Comparison of ENCODE assay signal across 19 cellular contexts in genomic region chr1:242670019-242670418, GRCh38.
DNase-seq lines count a peak whose midpoint lies in the region; ATAC-seq and TF ChIP-seq lines count a peak whose summit lies in the region.
"Had no signal": no experiment of that assay in that cellular context is flagged by ENCODE, and none has a peak within 500 bp of the region (broad histone marks: within the 10 kb centered on the region; RNA-seq: fewer than 3 reads in every experiment).

No MANE protein-coding gene starts in this region.

- no peaks in the 10 kb centered on the region for H3K27me3 ChIP-seq in prostate gland (replicated peaks; ENCODE audit: insufficient read depth)
- H3K27me3 ChIP-seq: BLaER1 treated with 17β-estradiol and CSF1 and Interleukin-3, amounts not matched to agents 10 nM and 100 nM had no signal

- ATAC-seq in HG02884 (IDR thresholded peaks at IDR 0.05; ENCODE audit: unreplicated experiment): no peak
- ATAC-seq: GM12878, HCT116 had no signal

- no peaks in the 10 kb centered on the region for H3K27me3 Mint-ChIP-seq in mesothelial cell of epicardium (ENCODE audit: low read depth)
- H3K27me3 Mint-ChIP-seq: B cell; CD8-positive, alpha-beta memory T cell had no signal

- TF ChIP-seq POLR2A in prostate gland (IDR thresholded peaks at IDR 0.05): no peak

- H3K4me1 ChIP-seq in prostate gland (replicated peaks): no peaks in the 10 kb centered on the region
- H3K4me1 ChIP-seq: BLaER1 treated with 17β-estradiol and CSF1 and Interleukin-3, amounts not matched to agents 10 nM and 100 nM had no signal

- DNase-seq in NCI-H69 (lab: John Stamatoyannopoulos, UW) (peak; percentile 23), fibroblast of the aortic adventitia (ENCODE audit: low read depth) (peak; percentile 1), mesothelial cell of epicardium (ENCODE audit: low spot score in 2 of 2, unreplicated experiment in 2 of 2) (no peak), NCI-H1092 treated with DMSO at 0.1 percent for 48 hours (lab: John Stamatoyannopoulos, UW) (no peak), prostate gland (ENCODE audit: low spot score) (no peak)
- DNase-seq: CD8-positive, alpha-beta memory T cell; COR-L47; DMS 273 treated with DMSO at 0.1 percent for 48 hours; DMS53; DND-41; EL; GOT3; H7; HFFc6 had no signal

- no peaks in the 10 kb centered on the region for H3K9me3 ChIP-seq in prostate gland
- H3K9me3 ChIP-seq: BLaER1 treated with 17β-estradiol and CSF1 and Interleukin-3, amounts not matched to agents 10 nM and 100 nM had no signal

- H3K4me3 ChIP-seq in fibroblast of the aortic adventitia (ENCODE audit: low read depth, low read length): no peak overlapping the region
- no peak overlapping the region for H3K4me3 ChIP-seq in prostate gland
- H3K4me3 ChIP-seq: BLaER1 treated with 17β-estradiol and CSF1 and Interleukin-3, amounts not matched to agents 10 nM and 100 nM; GM12878 had no signal

- intact Hi-C loops in prostate gland (cut with DNase I): no loop called here

- peak overlapping the region; percentile 28 for H3K27ac Mint-ChIP-seq in mesothelial cell of epicardium
- H3K27ac Mint-ChIP-seq: B cell; CD8-positive, alpha-beta memory T cell; HFFc6 had no signal

- WGBS in prostate gland: 21% methylated on average over 2 of the region's 2 CpGs

- H3K4me1 Mint-ChIP-seq in mesothelial cell of epicardium: peaks cover 34% of the 10 kb centered on the region
- H3K4me1 Mint-ChIP-seq: B cell; CD8-positive, alpha-beta memory T cell had no signal

- H3K9me3 Mint-ChIP-seq in mesothelial cell of epicardium: peaks cover 4% of the 10 kb centered on the region

- H3K36me3 ChIP-seq in prostate gland: no peaks in the 10 kb centered on the region
- H3K36me3 ChIP-seq: BLaER1 treated with 17β-estradiol and CSF1 and Interleukin-3, amounts not matched to agents 10 nM and 100 nM had no signal

- H3K27ac ChIP-seq in prostate gland: no peak overlapping the region
- H3K27ac ChIP-seq: BLaER1 treated with 17β-estradiol and CSF1 and Interleukin-3, amounts not matched to agents 10 nM and 100 nM had no signal

- no peak overlapping the region for H3K4me3 Mint-ChIP-seq in mesothelial cell of epicardium
- H3K4me3 Mint-ChIP-seq: B cell; CD8-positive, alpha-beta memory T cell; HFFc6 had no signal

- TF ChIP-seq CTCF in fibroblast of the aortic adventitia (IDR thresholded peaks at IDR 0.05; ENCODE audit: insufficient read depth, low read length) (no peak), mesothelial cell of epicardium (IDR thresholded peaks at IDR 0.05; ENCODE audit: unreplicated experiment) (no peak), prostate gland (IDR thresholded peaks at IDR 0.05) (no peak)

- H3K36me3 Mint-ChIP-seq in mesothelial cell of epicardium: no peaks in the 10 kb centered on the region
- H3K36me3 Mint-ChIP-seq: CD8-positive, alpha-beta memory T cell had no signal

Comparison
In these comparisons a context has a peak if more than half of its experiments do, and no peak if none do; other contexts are left out.
1. DNase-seq: peak in NCI-H69 (single experiment) and fibroblast of the aortic adventitia (single experiment); none in mesothelial cell of epicardium (0 of 2), NCI-H1092 treated with DMSO at 0.1 percent for 48 hours (single experiment) and prostate gland (single experiment).